8 cellular contexts compared by ENCODE assay signal in the genomic region with DNA sequence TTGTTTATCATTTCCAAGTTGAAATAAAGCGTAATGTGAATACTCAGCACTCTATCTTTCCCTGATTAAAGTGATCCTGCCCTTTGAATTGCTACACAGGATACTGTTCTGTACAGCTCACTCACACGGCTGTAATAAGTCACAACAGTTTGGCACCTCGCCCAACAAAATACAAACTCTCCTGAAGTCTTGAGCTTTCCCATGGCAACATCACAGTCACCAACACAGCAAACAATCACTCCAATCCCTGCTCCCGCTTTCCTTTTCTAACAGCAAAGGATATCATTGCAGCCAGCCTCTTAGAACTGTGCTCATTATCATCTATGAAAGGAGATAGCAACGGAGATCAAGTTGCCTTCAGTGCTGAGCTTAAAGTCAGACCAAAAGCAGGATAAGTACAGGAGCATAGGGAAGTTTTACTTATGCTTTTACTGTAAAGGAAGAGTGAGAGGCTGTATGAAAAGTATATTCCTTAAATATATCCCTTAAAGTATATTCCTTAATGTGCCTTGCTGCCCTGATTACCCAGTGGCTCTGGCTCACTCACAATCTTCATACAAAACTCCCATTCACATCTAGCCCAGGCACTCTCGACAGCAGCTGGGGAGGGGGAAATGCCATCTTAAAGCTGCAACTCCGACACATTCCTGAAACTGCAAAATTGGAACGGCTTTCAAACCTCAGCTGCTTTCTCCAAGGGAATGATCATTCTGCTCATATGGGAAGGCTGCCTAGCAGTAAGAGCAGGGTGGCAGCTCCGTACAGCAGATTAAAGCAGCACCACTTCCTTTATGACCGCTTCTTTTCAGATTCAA. TPM values are rescaled to one million over a fixed set of nuclear protein-coding genes. Genes with fewer than 3 reads are reported as not detected.
DNase-seq lines count a peak whose midpoint lies in the region; ATAC-seq, FAIRE-seq and TF ChIP-seq lines count a peak whose summit lies in the region.

No MANE protein-coding gene starts in this region.

- peak overlapping the region; percentile 76 for H4K8ac ChIP-seq in mesenchymal stem cell (ENCODE audit: low read length)

- ATAC-seq in HG02938 (IDR thresholded peaks at IDR 0.05; ENCODE audit: unreplicated experiment) (peak; percentile 45), thoracic aorta (ENCODE audit: insufficient number of reproducible peaks, low FRiP score, low read depth) (peak; percentile 94), HG02885 (IDR thresholded peaks at IDR 0.05; ENCODE audit: poor library complexity, unreplicated experiment) (no peak), GM21737 (IDR thresholded peaks at IDR 0.05; ENCODE audit: unreplicated experiment) (no peak)

- H3K9ac ChIP-seq in mesenchymal stem cell (ENCODE audit: low read length) = peak overlapping the region; percentile 94

- H3K9me3 ChIP-seq in AG04450 (ENCODE audit: control insufficient read depth, insufficient read depth, low read length) (no peaks in the 10 kb centered on the region), SJSA1 (replicated peaks) (no peaks in the 10 kb centered on the region), mesenchymal stem cell (ENCODE audit: control insufficient read depth, low read length) (no peaks in the 10 kb centered on the region), thoracic aorta (no peaks in the 10 kb centered on the region)

- POLR2A ChIA-PET in AG04450 (lab: Yijun Ruan, JAX) = interaction anchor here (0.7 to 2.3 kb wide), 7 partner anchors 25 to 443 kb away, joined by 3 to 6 read pairs (median 3); a partner anchor contains a TSS

- H3K27me3 ChIP-seq in AG04450 (ENCODE audit: control insufficient read depth, insufficient read depth, low read length) (no peaks in the 10 kb centered on the region), SJSA1 (replicated peaks) (no peaks in the 10 kb centered on the region), mesenchymal stem cell (ENCODE audit: control insufficient read depth in 1 of 2, insufficient read depth in 1 of 2, low read length in 2 of 2) (no peaks in the 10 kb centered on the region), thoracic aorta (replicated peaks; ENCODE audit: insufficient read depth) (no peaks in the 10 kb centered on the region)

- peak overlapping the region; percentile 93 for H3K27ac ChIP-seq in AG04450 (ENCODE audit: low read depth, low read length)
- H3K27ac ChIP-seq in SJSA1 = peak overlapping the region; percentile 96
- H3K27ac ChIP-seq in mesenchymal stem cell (ENCODE audit: low read length, poor library complexity, severe bottlenecking) = peak overlapping the region; percentile 91
- H3K27ac ChIP-seq in thoracic aorta = peak overlapping the region; percentile 76 to 93

- H3K14ac ChIP-seq in mesenchymal stem cell (ENCODE audit: low read length in 2 of 2) = peak overlapping the region in 1 of 2 experiments; percentile 53

- H3K4me3 ChIP-seq in AG04450 (ENCODE audit: low read depth, low read length) = peak overlapping the region; percentile 51
- H3K4me3 ChIP-seq in SJSA1 = peak overlapping the region; percentile 17
- peak overlapping the region in 1 of 2 experiments; percentile 73 for H3K4me3 ChIP-seq in mesenchymal stem cell (ENCODE audit: insufficient read depth in 1 of 2, low read depth in 1 of 2, low read length in 2 of 2)
- H3K4me3 ChIP-seq in thoracic aorta = peak overlapping the region; percentile 71

- H2BK15ac ChIP-seq in mesenchymal stem cell (ENCODE audit: low read depth, poor library complexity, severe bottlenecking) = no peak overlapping the region

- H3K23ac ChIP-seq in mesenchymal stem cell (ENCODE audit: low read length in 2 of 2) = no peak overlapping the region

- H2BK5ac ChIP-seq in mesenchymal stem cell (ENCODE audit: low read depth, low read length, poor library complexity, severe bottlenecking) = peak overlapping the region; percentile 33

- H2BK12ac ChIP-seq in mesenchymal stem cell (ENCODE audit: low read length in 2 of 2) = peak overlapping the region in 1 of 2 experiments; percentile 21

- WGBS in mesenchymal stem cell = 2% methylated on average over 10 of the region's 10 CpGs

- CTCF ChIA-PET in AG04450 (lab: Charles Lee) = interaction anchor here (0.9 to 9.9 kb wide), 3 partner anchors 12 to 35 kb away, joined by 3 to 63 read pairs (median 3); a partner anchor contains a TSS

- TF ChIP-seq CTCF in AG04450 (IDR thresholded peaks at IDR 0.05; ENCODE audit: low read depth, low read length) = no peak
- no peak for TF ChIP-seq CTCF in thoracic aorta (IDR thresholded peaks at IDR 0.05)

- H2AK5ac ChIP-seq in mesenchymal stem cell (ENCODE audit: low read length, severe bottlenecking) = peak overlapping the region; percentile 57

- peak overlapping the region; percentile 75 for H3K4me2 ChIP-seq in mesenchymal stem cell (ENCODE audit: low read length, poor library complexity, severe bottlenecking)

- H3K4ac ChIP-seq in mesenchymal stem cell (ENCODE audit: low read depth in 1 of 2, low read length in 2 of 2) = peak overlapping the region; percentile 29 to 71

- DNase-seq in AG04450 (ENCODE audit: low read depth, low spot score) = peak; percentile 93
- DNase-seq in SJSA1 (ENCODE audit: low read depth in 1 of 2, low spot score in 2 of 2) = peak; percentile 80 to 91
- DNase-seq in mesenchymal stem cell = peak; percentile 100
- DNase-seq in thoracic aorta (ENCODE audit: low spot score) = peak; percentile 96

- H3K4me1 ChIP-seq in SJSA1 (replicated peaks) (peaks cover 90% of the 10 kb centered on the region), mesenchymal stem cell (ENCODE audit: control insufficient read depth, insufficient read depth, low read depth, low read length) (peaks cover 6% of the 10 kb centered on the region), thoracic aorta (ENCODE audit: control insufficient read depth in 1 of 2, low read depth in 2 of 2) (peaks cover 56 to 69% of the 10 kb centered on the region in 2 donors)

- no peak overlapping the region for H2AFZ ChIP-seq in mesenchymal stem cell (ENCODE audit: low read depth, low read length)

- H3K79me1 ChIP-seq in mesenchymal stem cell (replicated peaks; ENCODE audit: low read length, poor library complexity, severe bottlenecking) = peaks cover 5% of the 10 kb centered on the region

- FAIRE-seq in endometrium (lab: Jason Lieb, UNC) = peak; percentile 83

- H3K18ac ChIP-seq in mesenchymal stem cell (ENCODE audit: low read depth in 1 of 2, low read length in 2 of 2) = peak overlapping the region; percentile 63 to 81

- H2BK120ac ChIP-seq in mesenchymal stem cell (ENCODE audit: low read depth, low read length) = no peak overlapping the region

- H4K91ac ChIP-seq in mesenchymal stem cell (ENCODE audit: low read length) = no peak overlapping the region

- H3K36me3 ChIP-seq in SJSA1 = no peaks in the 10 kb centered on the region
- H3K36me3 ChIP-seq in mesenchymal stem cell (ENCODE audit: control insufficient read depth in 1 of 2, insufficient read depth in 2 of 2, low read depth in 1 of 2, low read length in 2 of 2) = no peaks in the 10 kb centered on the region
- no peaks in the 10 kb centered on the region for H3K36me3 ChIP-seq in thoracic aorta

RNA-seq across cellular contexts. Expression of a gene that starts 35.9 kb away (rescaled TPM):
- polyA plus RNA-seq in AG04450 (2011; rRNA removed) = 23.0 TPM in 2 replicates
- 55.4 and 56.9 TPM in 2 replicates for polyA minus RNA-seq in AG04450 (2011; rRNA and poly(A)+ RNA removed)
- 6.1 and 8.7 TPM in 2 replicates for total RNA-seq in SJSA1 (2014; rRNA removed; shearing (Covaris generic))
- 33.4 TPM for polyA plus RNA-seq in mesenchymal stem cell (2013, experiment 1 of 2)
- polyA plus RNA-seq in mesenchymal stem cell (2013, experiment 2 of 2) = 31.6 TPM
- total RNA-seq in thoracic aorta = 10 to 100 TPM; 23.4 to 29.6 TPM

Comparison
In these comparisons a context has a peak if more than half of its experiments do, and no peak if none do; other contexts are left out.
1. ATAC-seq: peak in HG02938 (single experiment) and thoracic aorta (single experiment); none in HG02885 (single experiment) and GM21737 (single experiment).
2. Peak in every context shown above with its lines, with median percentiles within 50 percentile points of each other: DNase-seq and H3K27ac ChIP-seq.